Comparison of ENCODE assay signal across 8 cellular contexts in genomic region chr21:42850866-42851391, GRCh38. TPM values are rescaled to one million over a fixed set of nuclear protein-coding genes. Genes with fewer than 3 reads are reported as not detected.
A peak's percentile ranks its signal among the peaks of the same experiment; 100 is the strongest.
DNase-seq lines count a peak whose midpoint lies in the region; ATAC-seq lines count a peak whose summit lies in the region.

No MANE protein-coding gene starts in this region.

- peaks cover 22% of the 10 kb centered on the region for H3K79me1 ChIP-seq in mesendoderm (ENCODE audit: low read length)

- H2BK120ac ChIP-seq in mesendoderm (ENCODE audit: low read depth, low read length) = no peak overlapping the region

- H2BK15ac ChIP-seq in mesendoderm (replicated peaks; ENCODE audit: low read depth) = no peak overlapping the region

- no peaks in the 10 kb centered on the region for H3K4me1 ChIP-seq in mesendoderm (ENCODE audit: control insufficient read depth, low read depth, low read length)

- H3K4me3 Mint-ChIP-seq in activated naive CD8-positive, alpha-beta T cell treated with anti-CD3 and anti-CD28 coated beads, Interleukin-2, amount 50 U/mL, for 24 hours = no peak overlapping the region

- peaks cover 58% of the 10 kb centered on the region for H3K36me3 Mint-ChIP-seq in activated naive CD8-positive, alpha-beta T cell treated with anti-CD3 and anti-CD28 coated beads, Interleukin-2, amount 50 U/mL, for 24 hours (ENCODE audit: low read depth)

- H3K4me1 Mint-ChIP-seq in activated naive CD8-positive, alpha-beta T cell treated with anti-CD3 and anti-CD28 coated beads, Interleukin-2, amount 50 U/mL, for 24 hours = peaks cover 2% of the 10 kb centered on the region

- H3K4ac ChIP-seq in mesendoderm (ENCODE audit: low read depth, low read length) = no peak overlapping the region

- no peaks in the 10 kb centered on the region for H3K9me3 Mint-ChIP-seq in activated naive CD8-positive, alpha-beta T cell treated with anti-CD3 and anti-CD28 coated beads, Interleukin-2, amount 50 U/mL, for 24 hours

- H3K27me3 Mint-ChIP-seq in activated naive CD8-positive, alpha-beta T cell treated with anti-CD3 and anti-CD28 coated beads, Interleukin-2, amount 50 U/mL, for 24 hours = no peaks in the 10 kb centered on the region

- H3K23ac ChIP-seq in mesendoderm (ENCODE audit: low read length) = no peak overlapping the region

- no peak overlapping the region for H4K5ac ChIP-seq in mesendoderm (ENCODE audit: low read length)

- H2AK5ac ChIP-seq in mesendoderm (ENCODE audit: low read length) = no peak overlapping the region

- no peak overlapping the region for H3K18ac ChIP-seq in mesendoderm (ENCODE audit: low read length)

- peak overlapping the region; percentile 49 for H3K27ac Mint-ChIP-seq in activated naive CD8-positive, alpha-beta T cell treated with anti-CD3 and anti-CD28 coated beads, Interleukin-2, amount 50 U/mL, for 24 hours

- no peak overlapping the region for H3K56ac ChIP-seq in mesendoderm (ENCODE audit: low read length)

- H3K27ac ChIP-seq in mesendoderm (ENCODE audit: low read depth, low read length) = no peak overlapping the region

- H3K79me2 ChIP-seq in mesendoderm (ENCODE audit: control insufficient read depth, insufficient read depth, low read length) = peaks cover 17% of the 10 kb centered on the region

- H3K9ac ChIP-seq in mesendoderm (ENCODE audit: low read length) = no peak overlapping the region

- H3K4me3 ChIP-seq in mesendoderm (ENCODE audit: low read length) = no peak overlapping the region

- H3K4me2 ChIP-seq in mesendoderm (ENCODE audit: low read length) = no peak overlapping the region

- H4K8ac ChIP-seq in mesendoderm (ENCODE audit: low read depth, low read length) = no peak overlapping the region

- ATAC-seq in activated naive CD8-positive, alpha-beta T cell treated with anti-CD3 and anti-CD28 coated beads, Interleukin-2, amount 50 U/mL, for 24 hours = peak; percentile 44

- peak; percentile 12 for DNase-seq in EL
- peak; percentile 36 to 62 for DNase-seq in Kasumi-1 (lab: John Stamatoyannopoulos, UW)
- DNase-seq in activated naive CD8-positive, alpha-beta T cell treated with anti-CD3 and anti-CD28 coated beads, Interleukin-2, amount 50 U/mL, for 24 hours = peak; percentile 51
- DNase-seq in mesendoderm = peak; percentile 63
- no peak for DNase-seq in NCI-H1930 (lab: John Stamatoyannopoulos, UW)
- DNase-seq in mucosa of gallbladder (ENCODE audit: low spot score) = no peak
- no peak for DNase-seq in cerebellar nuclear complex (lab: John Stamatoyannopoulos, UW)
- no peak for DNase-seq in COR-L47 (lab: John Stamatoyannopoulos, UW)

- peaks cover 41% of the 10 kb centered on the region for H3K36me3 ChIP-seq in mesendoderm (ENCODE audit: control insufficient read depth, insufficient read depth, low read length)

- H2BK5ac ChIP-seq in mesendoderm (ENCODE audit: low read length) = no peak overlapping the region

- no CpG with 5 or more reads among the region's 21 CpGs for WGBS in mesendoderm (ENCODE audit: extremely low coverage, insufficient coverage, low lambda C conversion rate)

- no peaks in the 10 kb centered on the region for H3K27me3 ChIP-seq in mesendoderm (ENCODE audit: insufficient read depth, low read length, poor library complexity)

RNA-seq across cellular contexts. Expression of gene WDR4, which starts 28.4 kb away (rescaled TPM):
- 25.3 TPM for polyA plus RNA-seq in mesendoderm (2013, experiment 1 of 2)
- 26.6 TPM for polyA plus RNA-seq in mesendoderm (2013, experiment 2 of 2)
- 14.8 TPM for total RNA-seq in mucosa of gallbladder

RNA-seq across cellular contexts. Expression of gene NDUFV3, which starts 42.2 kb away (rescaled TPM):
- polyA plus RNA-seq in mesendoderm (2013, experiment 1 of 2) = 29.0 TPM
- 29.9 TPM for polyA plus RNA-seq in mesendoderm (2013, experiment 2 of 2)
- 37.5 TPM for total RNA-seq in mucosa of gallbladder

Comparison
In these comparisons a context has a peak if more than half of its experiments do, and no peak if none do; other contexts are left out.
1. DNase-seq: peak in EL (single experiment), Kasumi-1 (2 of 2), activated naive CD8-positive, alpha-beta T cell treated with anti-CD3 and anti-CD28 coated beads, Interleukin-2, amount 50 U/mL, for 24 hours (single experiment) and mesendoderm (single experiment); none in NCI-H1930 (0 of 2), mucosa of gallbladder (single experiment), cerebellar nuclear complex (0 of 2) and COR-L47 (single experiment).